In genomic region chr5:79008362-79008761, GRCh38 we compare ENCODE assay signal across 3 cellular contexts.
TF ChIP-seq lines count a peak whose summit lies in the region.

No MANE protein-coding gene starts in this region.

TF ChIP-seq in GM23338, 12 proteins besides CTCF, POLR2A, EP300 and RAD21 (continues in another document):
- TF ChIP-seq REST (IDR thresholded peaks at IDR 0.05; ENCODE audit: unreplicated experiment), result no peak
- no peak for TF ChIP-seq EZH2 (IDR thresholded peaks at IDR 0.05; ENCODE audit: low read depth, unreplicated experiment)
- TF ChIP-seq JUNB (IDR thresholded peaks at IDR 0.05; ENCODE audit: unreplicated experiment), result no peak
- TF ChIP-seq POLR2AphosphoS5 (IDR thresholded peaks at IDR 0.05; ENCODE audit: low read depth), result no peak
- no peak for TF ChIP-seq ZNF114 (CRISPR knock-in tag; IDR thresholded peaks at IDR 0.05)

TF ChIP-seq in IMR-90, 13 proteins besides CTCF, POLR2A, EP300 and RAD21:
- TF ChIP-seq CEBPB (IDR thresholded peaks at IDR 0.05; ENCODE audit: low read depth, low read length) (no peak), MAZ (IDR thresholded peaks at IDR 0.05; ENCODE audit: borderline replicate concordance, low read depth, low read length) (no peak), SMC3 (IDR thresholded peaks at IDR 0.05; ENCODE audit: low read depth, low read length) (no peak), MAFK (IDR thresholded peaks at IDR 0.05; ENCODE audit: low read depth, low read length) (no peak), USF2 (IDR thresholded peaks at IDR 0.05; ENCODE audit: low read depth, low read length) (no peak), NFE2L2 (IDR thresholded peaks at IDR 0.05; ENCODE audit: low read depth, low read length) (no peak), MXI1 (IDR thresholded peaks at IDR 0.05; ENCODE audit: borderline replicate concordance, low read depth, low read length) (no peak), FOS (IDR thresholded peaks at IDR 0.05; ENCODE audit: low read depth, low read length) (no peak), RFX5 (IDR thresholded peaks at IDR 0.05; ENCODE audit: low read depth, low read length) (no peak), CHD1 (IDR thresholded peaks at IDR 0.05; ENCODE audit: low read depth, low read length) (no peak), ELK1 (IDR thresholded peaks at IDR 0.05; ENCODE audit: borderline replicate concordance, low read depth, low read length) (no peak), RCOR1 (IDR thresholded peaks at IDR 0.05; ENCODE audit: insufficient replicate concordance, low read length) (no peak), BHLHE40 (IDR thresholded peaks at IDR 0.05; ENCODE audit: low read depth, low read length) (no peak)

TF ChIP-seq in K562, 482 proteins besides CTCF, POLR2A, EP300 and RAD21:
- no peak for TF ChIP-seq E2F4 (CRISPR knock-in tag; IDR thresholded peaks at IDR 0.05; ENCODE audit: low read depth)
- TF ChIP-seq NR2C2 (CRISPR knock-in tag; IDR thresholded peaks at IDR 0.05), result no peak
- TF ChIP-seq NR2C2 (tag; IDR thresholded peaks at IDR 0.05), result no peak
- no peak for TF ChIP-seq GATAD2B (IDR thresholded peaks at IDR 0.05; ENCODE audit: borderline replicate concordance)
- TF ChIP-seq RBM17 (IDR thresholded peaks at IDR 0.05; ENCODE audit: borderline replicate concordance, low read depth, low read length), result no peak
- TF ChIP-seq CREB3 (tag; conservative IDR thresholded peaks at IDR 0.05; ENCODE audit: low read depth), result no peak
- TF ChIP-seq BHLHE40 (IDR thresholded peaks at IDR 0.05; ENCODE audit: low read length), result no peak
- TF ChIP-seq STAG1 (CRISPR knock-in tag; IDR thresholded peaks at IDR 0.05; ENCODE audit: borderline replicate concordance), result no peak
- no peak for TF ChIP-seq ZFP1 (CRISPR knock-in tag; IDR thresholded peaks at IDR 0.05)
- TF ChIP-seq ZNF124 (CRISPR knock-in tag; IDR thresholded peaks at IDR 0.05), result no peak
- no peak for TF ChIP-seq TSHZ1 (CRISPR knock-in tag; IDR thresholded peaks at IDR 0.05)
- TF ChIP-seq ZNF561 (CRISPR knock-in tag; conservative IDR thresholded peaks at IDR 0.05), result no peak
- TF ChIP-seq HIVEP1 (CRISPR knock-in tag; IDR thresholded peaks at IDR 0.05), result no peak
- no peak for TF ChIP-seq ZNF717 (CRISPR knock-in tag; IDR thresholded peaks at IDR 0.05)
